Comparison of ENCODE assay signal across 8 cellular contexts in the genomic region with DNA sequence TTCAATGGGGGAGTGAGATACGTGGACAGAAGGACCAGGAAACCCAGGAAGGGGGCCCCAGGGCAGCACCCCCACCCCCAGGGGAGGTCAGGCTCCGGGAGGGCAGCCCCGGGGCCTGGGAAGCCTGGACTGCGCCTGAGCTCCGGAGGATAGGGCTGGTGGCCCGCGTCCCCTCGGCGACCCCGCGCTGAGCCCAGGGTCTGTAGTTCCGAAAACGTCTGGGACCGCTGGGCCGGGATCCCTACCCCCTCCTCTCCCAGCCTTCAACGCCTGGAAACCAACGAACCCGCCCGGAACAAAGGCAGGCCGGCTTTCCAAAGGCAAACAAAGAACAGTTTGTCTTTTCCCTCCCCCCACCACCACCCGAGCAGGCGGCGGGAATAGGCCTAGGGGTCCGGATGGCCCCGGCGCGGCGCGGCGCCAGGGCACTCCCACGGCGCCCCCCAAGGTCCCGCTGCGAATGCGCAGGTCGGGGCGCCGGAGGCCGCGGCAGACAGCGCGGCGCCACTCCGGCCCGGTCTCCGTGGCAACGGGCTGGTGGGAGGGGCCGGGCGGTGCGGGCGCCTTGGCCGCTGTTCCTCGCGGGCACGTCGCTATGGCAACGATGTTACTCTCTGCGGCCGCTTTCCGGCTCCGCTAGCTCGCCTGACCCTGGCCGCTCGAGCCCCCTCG. TPM values are rescaled to one million over a fixed set of nuclear protein-coding genes. Genes with fewer than 3 reads are reported as not detected.
DNase-seq lines count a peak whose midpoint lies in the region; ATAC-seq, FAIRE-seq and TF ChIP-seq lines count a peak whose summit lies in the region.

No MANE protein-coding gene starts in this region.

- peak overlapping the region; percentile 97 for H3K4me2 ChIP-seq in HepG2 (ENCODE audit: low read depth, low read length)

- FAIRE-seq in HepG2 (lab: Jason Lieb, UNC) = peak; percentile 4

- CTCF ChIA-PET in HepG2 (lab: Yijun Ruan, JAX; ENCODE audit: low intra/inter-chr PET ratio, low total read pairs) = no interaction called here

- no peaks in the 10 kb centered on the region for H3K9me3 ChIP-seq in HepG2 (ENCODE audit: low read length)

- no peaks in the 10 kb centered on the region for H3K79me2 ChIP-seq in HepG2 (ENCODE audit: insufficient read depth, low read length)

- TF ChIP-seq RAD21 in HepG2 (CRISPR knock-in tag; IDR thresholded peaks at IDR 0.05) = peak; percentile 96

- 0% methylated on average over 11 of the region's 65 CpGs for WGBS in HepG2 (ENCODE audit: low lambda C conversion rate)

- H2AFZ ChIP-seq in HepG2 (ENCODE audit: low read length) = no peak overlapping the region

- H3K4me1 ChIP-seq in HepG2 (ENCODE audit: insufficient read depth, low read length) = peaks cover 68% of the 10 kb centered on the region

- ATAC-seq in HG03439 (IDR thresholded peaks at IDR 0.05; ENCODE audit: unreplicated experiment) (peak; percentile 76), HepG2 (peak; percentile 87), GM18861 (IDR thresholded peaks at IDR 0.05; ENCODE audit: unreplicated experiment) (no peak)

- H3K9ac ChIP-seq in HepG2 (ENCODE audit: insufficient read depth, low read depth, low read length) = peak overlapping the region; percentile 98

- peak overlapping the region; percentile 55 to 68 (median 62); a peak in 5 of 6 replicates for H3K4me3 ChIP-seq in HepG2 (replicated peaks in 1 of 3; ENCODE audit: insufficient read depth in 1 of 3, low read depth in 2 of 3, low read length in 3 of 3)

- H3K27me3 ChIP-seq in HepG2 (ENCODE audit: control insufficient read depth in 1 of 2, insufficient read depth in 2 of 2, low read length in 2 of 2) = no peaks in the 10 kb centered on the region

- no TSS peak for BruUV-seq in HepG2 (replicated peaks; lab: Mats Ljungman, UMichigan)

- intact Hi-C loops in HepG2 (cut with micrococcal nuclease; ENCODE audit: unreplicated experiment) = no loop called here

- peak; percentile 49 to 72; a peak in 3 of 4 replicates for TF ChIP-seq POLR2A in HepG2 (IDR thresholded peaks at IDR 0.05; ENCODE audit: insufficient read depth in 1 of 2, low read depth in 2 of 2, low read length in 2 of 2)

- no peaks in the 10 kb centered on the region for H4K20me1 ChIP-seq in HepG2 (ENCODE audit: insufficient read depth, low read length)

- in situ Hi-C loops in HepG2 (cut with HindIII; ENCODE audit: extremely low pct_ligation_motif_present, low pct_unique_long_range_greater_than_20kb) = no loop called here

- H3K36me3 ChIP-seq in HepG2 (replicated peaks in 1 of 2; ENCODE audit: control insufficient read depth in 1 of 2, insufficient read depth in 2 of 2, low read length in 2 of 2) = no peaks in the 10 kb centered on the region

- TF ChIP-seq EP300 in HepG2 (IDR thresholded peaks at IDR 0.05; ENCODE audit: low read depth in 2 of 2, low read length in 2 of 2) (peak; percentile 97 to 98), HepG2 (CRISPR knock-in tag; IDR thresholded peaks at IDR 0.05; ENCODE audit: borderline replicate concordance) (peak; percentile 93)

- DNase-seq in GF-D8 (lab: John Stamatoyannopoulos, UW) (peak; percentile 43), NCI-H526 (lab: John Stamatoyannopoulos, UW) (peak; percentile 92 to 97), dermis blood vessel endothelial cell (peak; percentile 95), HepG2 (ENCODE audit: low spot score) (peak; percentile 97)
- DNase-seq in activated CD4-positive, alpha-beta T cell treated with anti-CD3 and anti-CD28 coated beads, Interleukin-2, amount 50 U/mL, for 48 hours = peak; percentile 69 to 79
- peak; percentile 57 for DNase-seq in stimulated activated CD4-positive, alpha-beta T cell treated with anti-CD3 and anti-CD28 coated beads, Interleukin-4, amount 100 ng/mL, for 1 hour

- peak; percentile 74 for TF ChIP-seq CTCF in HepG2 (CRISPR knock-in tag; IDR thresholded peaks at IDR 0.05)

- peak overlapping the region; percentile 100 for H3K27ac ChIP-seq in HepG2 (ENCODE audit: extremely low read length, insufficient read depth, low read length)

- POLR2A ChIA-PET in HepG2 (lab: Yijun Ruan, JAX) = interaction anchor here (1.1 to 2.1 kb wide), 2 partner anchors 10 to 14 kb away, joined by 3 to 16 read pairs; no protein-coding TSS in a partner anchor

TF ChIP-seq in HepG2, 621 proteins besides CTCF, POLR2A, EP300 and RAD21 (continues in another document):
- TF ChIP-seq XRCC5 (optimal IDR thresholded peaks at IDR 0.05; ENCODE audit: low read length) (peak; percentile 57), MAZ (IDR thresholded peaks at IDR 0.05; ENCODE audit: borderline replicate concordance, low read depth, low read length) (peak; percentile 86), MAZ (CRISPR knock-in tag; IDR thresholded peaks at IDR 0.05; ENCODE audit: low read depth) (peak; percentile 81; the same call in 1 of the 2 replicates), YEATS4 (CRISPR knock-in tag; IDR thresholded peaks at IDR 0.05; ENCODE audit: borderline replicate concordance) (peak; percentile 75), RXRB (CRISPR knock-in tag; IDR thresholded peaks at IDR 0.05; ENCODE audit: borderline replicate concordance) (peak; percentile 72)
- TF ChIP-seq, protein P1, sequence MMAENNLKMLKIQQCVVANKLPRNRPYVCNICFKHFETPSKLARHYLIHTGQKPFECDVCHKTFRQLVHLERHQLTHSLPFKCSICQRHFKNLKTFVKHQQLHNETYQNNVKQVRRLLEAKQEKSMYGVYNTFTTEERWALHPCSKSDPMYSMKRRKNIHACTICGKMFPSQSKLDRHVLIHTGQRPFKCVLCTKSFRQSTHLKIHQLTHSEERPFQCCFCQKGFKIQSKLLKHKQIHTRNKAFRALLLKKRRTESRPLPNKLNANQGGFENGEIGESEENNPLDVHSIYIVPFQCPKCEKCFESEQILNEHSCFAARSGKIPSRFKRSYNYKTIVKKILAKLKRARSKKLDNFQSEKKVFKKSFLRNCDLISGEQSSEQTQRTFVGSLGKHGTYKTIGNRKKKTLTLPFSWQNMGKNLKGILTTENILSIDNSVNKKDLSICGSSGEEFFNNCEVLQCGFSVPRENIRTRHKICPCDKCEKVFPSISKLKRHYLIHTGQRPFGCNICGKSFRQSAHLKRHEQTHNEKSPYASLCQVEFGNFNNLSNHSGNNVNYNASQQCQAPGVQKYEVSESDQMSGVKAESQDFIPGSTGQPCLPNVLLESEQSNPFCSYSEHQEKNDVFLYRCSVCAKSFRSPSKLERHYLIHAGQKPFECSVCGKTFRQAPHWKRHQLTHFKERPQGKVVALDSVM (CRISPR knock-in tag; IDR thresholded peaks at IDR 0.05) = peak; percentile 75
- TF ChIP-seq, protein P2, sequence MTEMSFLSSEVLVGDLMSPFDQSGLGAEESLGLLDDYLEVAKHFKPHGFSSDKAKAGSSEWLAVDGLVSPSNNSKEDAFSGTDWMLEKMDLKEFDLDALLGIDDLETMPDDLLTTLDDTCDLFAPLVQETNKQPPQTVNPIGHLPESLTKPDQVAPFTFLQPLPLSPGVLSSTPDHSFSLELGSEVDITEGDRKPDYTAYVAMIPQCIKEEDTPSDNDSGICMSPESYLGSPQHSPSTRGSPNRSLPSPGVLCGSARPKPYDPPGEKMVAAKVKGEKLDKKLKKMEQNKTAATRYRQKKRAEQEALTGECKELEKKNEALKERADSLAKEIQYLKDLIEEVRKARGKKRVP (CRISPR knock-in tag; IDR thresholded peaks at IDR 0.05) = 0 out of 4 replicates have a peak, but pooled peaks of 1 of the 2 experiments have one; percentile 17
- TF ChIP-seq, protein P3, sequence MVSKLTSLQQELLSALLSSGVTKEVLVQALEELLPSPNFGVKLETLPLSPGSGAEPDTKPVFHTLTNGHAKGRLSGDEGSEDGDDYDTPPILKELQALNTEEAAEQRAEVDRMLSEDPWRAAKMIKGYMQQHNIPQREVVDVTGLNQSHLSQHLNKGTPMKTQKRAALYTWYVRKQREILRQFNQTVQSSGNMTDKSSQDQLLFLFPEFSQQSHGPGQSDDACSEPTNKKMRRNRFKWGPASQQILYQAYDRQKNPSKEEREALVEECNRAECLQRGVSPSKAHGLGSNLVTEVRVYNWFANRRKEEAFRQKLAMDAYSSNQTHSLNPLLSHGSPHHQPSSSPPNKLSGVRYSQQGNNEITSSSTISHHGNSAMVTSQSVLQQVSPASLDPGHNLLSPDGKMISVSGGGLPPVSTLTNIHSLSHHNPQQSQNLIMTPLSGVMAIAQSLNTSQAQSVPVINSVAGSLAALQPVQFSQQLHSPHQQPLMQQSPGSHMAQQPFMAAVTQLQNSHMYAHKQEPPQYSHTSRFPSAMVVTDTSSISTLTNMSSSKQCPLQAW (CRISPR knock-in tag; IDR thresholded peaks at IDR 0.05) = peak; percentile 65
- TF ChIP-seq, protein P4, sequence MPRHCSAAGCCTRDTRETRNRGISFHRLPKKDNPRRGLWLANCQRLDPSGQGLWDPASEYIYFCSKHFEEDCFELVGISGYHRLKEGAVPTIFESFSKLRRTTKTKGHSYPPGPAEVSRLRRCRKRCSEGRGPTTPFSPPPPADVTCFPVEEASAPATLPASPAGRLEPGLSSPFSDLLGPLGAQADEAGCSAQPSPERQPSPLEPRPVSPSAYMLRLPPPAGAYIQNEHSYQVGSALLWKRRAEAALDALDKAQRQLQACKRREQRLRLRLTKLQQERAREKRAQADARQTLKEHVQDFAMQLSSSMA (CRISPR knock-in tag; IDR thresholded peaks at IDR 0.05) = no peak

RNA-seq across cellular contexts. Expression of a gene that starts 58.5 kb away (rescaled TPM):
- total RNA-seq in dermis blood vessel endothelial cell (not detected in 2 replicates), HepG2 (2016; rRNA removed; fragmentation: Illumina TruSeq; extraction: Trizol) (not detected in 2 replicates)
- not detected in 2 replicates for total RNA-seq in HepG2 (2016; cell fraction: cytosol; rRNA removed; fragmentation: Illumina TruSeq; extraction: Trizol; ENCODE audit: low read depth)
- not detected in 2 replicates for total RNA-seq in HepG2 (2016; cell fraction: insoluble cytoplasmic fraction; rRNA removed; fragmentation: Illumina TruSeq; extraction: Trizol)
- not detected in 2 replicates for total RNA-seq in HepG2 (2016; cell fraction: membrane; rRNA removed; fragmentation: Illumina TruSeq; extraction: Trizol)
- not detected in 2 replicates for total RNA-seq in HepG2 (2016; cell fraction: nucleus; rRNA removed; fragmentation: Illumina TruSeq; extraction: Trizol)
- not detected in 2 replicates for polyA plus RNA-seq in HepG2 (2011; rRNA removed)
- polyA plus RNA-seq in HepG2 (2011; cell fraction: cytosol; rRNA removed) = not detected in 2 replicates
- not detected in 2 replicates for polyA plus RNA-seq in HepG2 (2011; cell fraction: nucleus; rRNA removed)
- not detected in 2 replicates for polyA plus RNA-seq in HepG2 (2012)
- not detected in 2 replicates for polyA plus RNA-seq in HepG2 (2016; cell fraction: cytosol; fragmentation: Illumina TruSeq; extraction: Trizol; ENCODE audit: low read depth)
- not detected in 2 replicates for polyA plus RNA-seq in HepG2 (2016; cell fraction: insoluble cytoplasmic fraction; fragmentation: Illumina TruSeq; extraction: Trizol; ENCODE audit: low read depth)
- polyA plus RNA-seq in HepG2 (2016; cell fraction: membrane; fragmentation: Illumina TruSeq; extraction: Trizol; ENCODE audit: low read depth) = not detected in 2 replicates
- not detected in 2 replicates for polyA plus RNA-seq in HepG2 (2016; cell fraction: nucleus; fragmentation: Illumina TruSeq; extraction: Trizol; ENCODE audit: insufficient read depth, low read depth)
- not detected in 2 replicates for polyA minus RNA-seq in HepG2 (2011; rRNA and poly(A)+ RNA removed; ENCODE audit: low replicate concordance)
- polyA minus RNA-seq in HepG2 (2011; cell fraction: cytosol; rRNA and poly(A)+ RNA removed) = not detected in 2 replicates
- not detected in 2 replicates for polyA minus RNA-seq in HepG2 (2011; cell fraction: nucleus; rRNA and poly(A)+ RNA removed)

Comparison
In these comparisons a context has a peak if more than half of its experiments do, and no peak if none do; other contexts are left out.
1. DNase-seq: peak in every context shown above with its lines; median percentile 97 in HepG2; 95 in dermis blood vessel endothelial cell; 94 in NCI-H526; 74 in activated CD4-positive, alpha-beta T cell treated with anti-CD3 and anti-CD28 coated beads, Interleukin-2, amount 50 U/mL, for 48 hours; 57 in stimulated activated CD4-positive, alpha-beta T cell treated with anti-CD3 and anti-CD28 coated beads, Interleukin-4, amount 100 ng/mL, for 1 hour; 43 in GF-D8.